In the genomic region with DNA sequence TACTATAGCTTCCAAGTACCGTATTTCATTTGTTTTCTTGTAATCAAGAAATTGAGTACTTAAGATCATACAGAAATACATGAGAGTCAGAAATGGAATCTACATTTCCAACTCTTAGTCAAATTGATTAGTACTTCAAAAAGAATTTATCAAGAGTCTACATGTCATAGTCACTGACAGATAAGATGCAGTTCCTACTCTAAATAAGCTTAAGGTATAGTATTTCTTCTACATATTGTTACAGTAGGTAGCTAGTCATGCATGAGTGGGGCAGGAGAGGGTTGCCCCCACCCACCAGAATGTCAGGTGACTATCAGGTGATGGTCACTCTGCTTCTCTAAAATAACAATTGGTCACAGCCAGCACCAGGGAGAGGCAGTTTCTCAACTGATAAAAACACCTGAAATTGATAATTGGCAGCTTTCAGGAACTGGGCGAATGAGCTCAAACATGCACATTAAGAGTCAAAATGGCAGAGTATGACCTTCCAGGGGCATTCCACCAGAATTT, we compare ENCODE assay signal across 28 cellular contexts. TPM values are rescaled to one million over a fixed set of nuclear protein-coding genes. Genes with fewer than 3 reads are reported as not detected.
"Had no signal": no experiment of that assay in that cellular context is flagged by ENCODE, and none has a peak within 500 bp of the region (broad histone marks: within the 10 kb centered on the region; RNA-seq: fewer than 3 reads in every experiment).

No MANE protein-coding gene starts in this region.

- H3K27me3 Mint-ChIP-seq: type B pancreatic cell had no signal

- H3K9me3 ChIP-seq: uterus had no signal

- H3K27ac Mint-ChIP-seq: activated B cell treated with CpG ODN at 0.5 μM for 24 hours; activated CD8-positive, alpha-beta T cell treated with anti-CD3 and anti-CD28 coated beads for 36 hours; activated naive CD4-positive, alpha-beta T cell treated with anti-CD3 and anti-CD28 coated beads, Interleukin-2, amount 50 U/mL, for 24 hours; activated naive CD8-positive, alpha-beta T cell treated with anti-CD3 and anti-CD28 coated beads, Interleukin-2, amount 50 U/mL, for 24 hours; activated T-helper 17 cell treated with anti-CD3 and anti-CD28 coated beads, Interleukin-2, amount 50 U/mL, for 72 hours; naive thymus-derived CD8-positive, alpha-beta T cell; stimulated activated naive CD8-positive, alpha-beta T cell treated with anti-CD3 and anti-CD28 coated beads, Interleukin-15, Interleukin-2, amounts not matched to agents 100 ng/mL and 50 ng/mL, for 24 hours; T-helper 2 cell treated with Interferon-gamma antibody and Interleukin-4, amounts not matched to agents 5 μg/mL and 100 μg/mL, for 36 hours; type B pancreatic cell had no signal

- ATAC-seq: activated CD8-positive, alpha-beta T cell treated with anti-CD3 and anti-CD28 coated beads for 36 hours; activated naive CD8-positive, alpha-beta T cell treated with anti-CD3 and anti-CD28 coated beads, Interleukin-2, amount 50 U/mL, for 24 hours; activated T-cell treated with anti-CD3 and anti-CD28 coated beads, Interleukin-2, amount 50 U/mL, for 4 hours; activated T-helper 17 cell treated with anti-CD3 and anti-CD28 coated beads, Interleukin-2, amount 50 U/mL, for 72 hours; heart left ventricle; naive thymus-derived CD8-positive, alpha-beta T cell had no signal

- H3K9me3 Mint-ChIP-seq: activated naive CD4-positive, alpha-beta T cell treated with anti-CD3 and anti-CD28 coated beads, Interleukin-2, amount 50 U/mL, for 24 hours; type B pancreatic cell had no signal

- H3K27ac ChIP-seq: coronary artery, dorsolateral prefrontal cortex, heart left ventricle, right atrium auricular region, uterus had no signal

- DNase-seq: activated B cell treated with CpG ODN at 0.5 μM for 24 hours; activated CD4-positive, alpha-beta T cell treated with anti-CD3 and anti-CD28 coated beads, Interleukin-2, amount 50 U/mL, for 1 hour; activated CD8-positive, alpha-beta T cell treated with anti-CD3 and anti-CD28 coated beads for 36 hours; activated naive CD8-positive, alpha-beta T cell treated with anti-CD3 and anti-CD28 coated beads, Interleukin-2, amount 50 U/mL, for 24 hours; activated T-cell treated with anti-CD3 and anti-CD28 coated beads, Interleukin-2, amount 50 U/mL, for 4 hours; amygdala; dorsolateral prefrontal cortex; effector memory CD4-positive, alpha-beta T cell; heart left ventricle; midbrain; naive thymus-derived CD8-positive, alpha-beta T cell; occipital lobe; stimulated activated CD4-positive, alpha-beta T cell treated with anti-CD3 and anti-CD28 coated beads, Interleukin-4, amount 100 ng/mL, for 1 hour; T-helper 1 cell; uterus had no signal

- H3K36me3 ChIP-seq: heart left ventricle, right atrium auricular region, uterus had no signal

- H3K27me3 ChIP-seq: dorsolateral prefrontal cortex, heart left ventricle, right atrium auricular region, uterus had no signal

- H3K4me3 Mint-ChIP-seq: activated B cell treated with CpG ODN at 0.5 μM for 24 hours; activated CD8-positive, alpha-beta T cell treated with anti-CD3 and anti-CD28 coated beads for 36 hours; activated naive CD4-positive, alpha-beta T cell treated with anti-CD3 and anti-CD28 coated beads, Interleukin-2, amount 50 U/mL, for 24 hours; activated naive CD8-positive, alpha-beta T cell treated with anti-CD3 and anti-CD28 coated beads, Interleukin-2, amount 50 U/mL, for 24 hours; activated T-cell treated with anti-CD3 and anti-CD28 coated beads, Interleukin-2, amount 50 U/mL, for 4 hours; activated T-helper 17 cell treated with anti-CD3 and anti-CD28 coated beads, Interleukin-2, amount 50 U/mL, for 72 hours; naive thymus-derived CD8-positive, alpha-beta T cell; neural crest cell; stimulated activated naive CD8-positive, alpha-beta T cell treated with anti-CD3 and anti-CD28 coated beads, Interleukin-15, Interleukin-2, amounts not matched to agents 100 ng/mL and 50 ng/mL, for 24 hours; T-helper 2 cell treated with Interferon-gamma antibody and Interleukin-4, amounts not matched to agents 5 μg/mL and 100 μg/mL, for 36 hours; type B pancreatic cell had no signal

- H3K4me3 ChIP-seq: coronary artery, dorsolateral prefrontal cortex, heart left ventricle, right atrium auricular region, uterus had no signal

- H3K4me1 ChIP-seq: heart left ventricle, right atrium auricular region, uterus had no signal

- H3K4me1 Mint-ChIP-seq: activated B cell treated with CpG ODN at 0.5 μM for 24 hours; activated naive CD4-positive, alpha-beta T cell treated with anti-CD3 and anti-CD28 coated beads, Interleukin-2, amount 50 U/mL, for 24 hours; activated naive CD8-positive, alpha-beta T cell treated with anti-CD3 and anti-CD28 coated beads, Interleukin-2, amount 50 U/mL, for 24 hours; activated T-helper 17 cell treated with anti-CD3 and anti-CD28 coated beads, Interleukin-2, amount 50 U/mL, for 72 hours; naive thymus-derived CD8-positive, alpha-beta T cell had no signal

RNA-seq across cellular contexts. Expression of a gene that starts 2.9 kb away (rescaled TPM):
- total RNA-seq: activated B cell treated with CpG ODN at 0.5 μM for 24 hours; activated CD8-positive, alpha-beta T cell treated with anti-CD3 and anti-CD28 coated beads for 36 hours; fibroblast of lung; lower leg skin; naive thymus-derived CD8-positive, alpha-beta T cell; subcutaneous adipose tissue; uterus had no signal
- polyA plus RNA-seq: naive thymus-derived CD8-positive, alpha-beta T cell had no signal

RNA-seq across cellular contexts. Expression of a gene that starts 53.7 kb away (rescaled TPM):
- total RNA-seq: activated B cell treated with CpG ODN at 0.5 μM for 24 hours; activated CD8-positive, alpha-beta T cell treated with anti-CD3 and anti-CD28 coated beads for 36 hours; activated T-helper 17 cell treated with anti-CD3 and anti-CD28 coated beads, Interleukin-2, amount 50 U/mL, for 72 hours; fibroblast of lung; fibroblast of villous mesenchyme; naive thymus-derived CD8-positive, alpha-beta T cell; neural crest cell; pulmonary artery endothelial cell; subcutaneous adipose tissue had no signal
- polyA plus RNA-seq: fibroblast of lung; naive thymus-derived CD8-positive, alpha-beta T cell had no signal
